ENCODE assay signal across 31 cellular contexts in genomic region chr19:38964738-38965137, GRCh38. TPM values are rescaled to one million over a fixed set of nuclear protein-coding genes. Genes with fewer than 3 reads are reported as not detected.
"Had no signal": no experiment of that assay in that cellular context is flagged by ENCODE, and none has a peak within 500 bp of the region (broad histone marks: within the 10 kb centered on the region; RNA-seq: fewer than 3 reads in every experiment).

No MANE protein-coding gene starts in this region.

- H3K36me3 ChIP-seq: left lung, lower lobe of right lung, neural progenitor cell, neutrophil, spleen, suprapubic skin, thoracic aorta, upper lobe of right lung had no signal

- H3K9me3 Mint-ChIP-seq: immature natural killer cell; naive thymus-derived CD8-positive, alpha-beta T cell; nephron; neural progenitor cell; stimulated activated effector memory CD8-positive, alpha-beta T cell treated with anti-CD3 and anti-CD28 coated beads, Interleukin-12 subunit alpha, Interleukin-12 subunit beta, amount 100 ng/mL, for 72 hours; stimulated activated naive CD8-positive, alpha-beta T cell treated with anti-CD3 and anti-CD28 coated beads, Interleukin-15, Interleukin-2, amounts not matched to agents 100 ng/mL and 50 ng/mL, for 24 hours had no signal

- H3K4me1 ChIP-seq: neural progenitor cell, parathyroid adenoma had no signal

- H3K9ac ChIP-seq: neural progenitor cell, parathyroid adenoma had no signal

- H3K36me3 Mint-ChIP-seq: immature natural killer cell; naive thymus-derived CD8-positive, alpha-beta T cell; stimulated activated effector memory CD8-positive, alpha-beta T cell treated with anti-CD3 and anti-CD28 coated beads, Interleukin-12 subunit alpha, Interleukin-12 subunit beta, amount 100 ng/mL, for 72 hours had no signal

- DNase-seq: hypothalamus; immature natural killer cell; kidney; left colon; left lung; lower lobe of right lung; mammary epithelial cell; mesenchymal stem cell; naive thymus-derived CD8-positive, alpha-beta T cell; occipital lobe; right cardiac atrium; sigmoid colon; small intestine; spleen; stimulated activated CD4-positive, alpha-beta T cell treated with anti-CD3 and anti-CD28 coated beads, Interleukin-4, amount 100 ng/mL, for 24 hours; stimulated activated naive CD4-positive, alpha-beta T cell; tibial artery; trophoblast cell; upper lobe of right lung had no signal

- H3K4me3 ChIP-seq: left lung, lower lobe of right lung, neural progenitor cell, sigmoid colon, spleen, suprapubic skin, thoracic aorta, tibial artery, upper lobe of right lung had no signal

- H3K4me3 Mint-ChIP-seq: immature natural killer cell; naive thymus-derived CD8-positive, alpha-beta T cell; nephron; neural progenitor cell; stimulated activated effector memory CD8-positive, alpha-beta T cell treated with anti-CD3 and anti-CD28 coated beads, Interleukin-12 subunit alpha, Interleukin-12 subunit beta, amount 100 ng/mL, for 72 hours; stimulated activated naive CD8-positive, alpha-beta T cell treated with anti-CD3 and anti-CD28 coated beads, Interleukin-15, Interleukin-2, amounts not matched to agents 100 ng/mL and 50 ng/mL, for 24 hours had no signal

- FAIRE-seq: islet of Langerhans, kidney, small intestine, urothelium cell line had no signal

- H3K27me3 ChIP-seq: left lung, neural progenitor cell, sigmoid colon, suprapubic skin, tibial artery, upper lobe of right lung had no signal

- H3K27me3 Mint-ChIP-seq: progenitor cell of endocrine pancreas had no signal

- H3K27ac ChIP-seq: left lung, lower lobe of right lung, neural progenitor cell, neutrophil, parathyroid adenoma, sigmoid colon, spleen, suprapubic skin, thoracic aorta, tibial artery, upper lobe of right lung had no signal

- H2AFZ ChIP-seq: neural progenitor cell, parathyroid adenoma had no signal

- H3K4me2 ChIP-seq: neural progenitor cell had no signal

- H3K27ac Mint-ChIP-seq: immature natural killer cell; naive thymus-derived CD8-positive, alpha-beta T cell; neural progenitor cell; progenitor cell of endocrine pancreas; stimulated activated effector memory CD8-positive, alpha-beta T cell treated with anti-CD3 and anti-CD28 coated beads, Interleukin-12 subunit alpha, Interleukin-12 subunit beta, amount 100 ng/mL, for 72 hours; stimulated activated naive CD8-positive, alpha-beta T cell treated with anti-CD3 and anti-CD28 coated beads, Interleukin-15, Interleukin-2, amounts not matched to agents 100 ng/mL and 50 ng/mL, for 24 hours had no signal

- H3K9me3 ChIP-seq: left lung, lower lobe of right lung, neutrophil, sigmoid colon, spleen, suprapubic skin, thoracic aorta, tibial artery, upper lobe of right lung had no signal

- ATAC-seq: left colon; left lung; lower lobe of right lung; naive thymus-derived CD8-positive, alpha-beta T cell; right cardiac atrium; stimulated activated effector memory CD8-positive, alpha-beta T cell treated with anti-CD3 and anti-CD28 coated beads, Interleukin-12 subunit alpha, Interleukin-12 subunit beta, amount 100 ng/mL, for 72 hours; upper lobe of right lung had no signal

RNA-seq across cellular contexts. Expression of gene FBXO17, which starts 10.8 kb away (rescaled TPM):
- total RNA-seq: naive thymus-derived CD8-positive, alpha-beta T cell had no signal
- polyA plus RNA-seq: immature natural killer cell; naive thymus-derived CD8-positive, alpha-beta T cell had no signal

RNA-seq across cellular contexts. Expression of gene CCER2, which starts 52.8 kb away (rescaled TPM):
- total RNA-seq: left lung, lower lobe of right lung, pulmonary artery endothelial cell, thoracic aorta had no signal
- polyA plus RNA-seq: immature natural killer cell; naive thymus-derived CD8-positive, alpha-beta T cell had no signal
